32 cellular contexts compared by ENCODE assay signal in the genomic region with DNA sequence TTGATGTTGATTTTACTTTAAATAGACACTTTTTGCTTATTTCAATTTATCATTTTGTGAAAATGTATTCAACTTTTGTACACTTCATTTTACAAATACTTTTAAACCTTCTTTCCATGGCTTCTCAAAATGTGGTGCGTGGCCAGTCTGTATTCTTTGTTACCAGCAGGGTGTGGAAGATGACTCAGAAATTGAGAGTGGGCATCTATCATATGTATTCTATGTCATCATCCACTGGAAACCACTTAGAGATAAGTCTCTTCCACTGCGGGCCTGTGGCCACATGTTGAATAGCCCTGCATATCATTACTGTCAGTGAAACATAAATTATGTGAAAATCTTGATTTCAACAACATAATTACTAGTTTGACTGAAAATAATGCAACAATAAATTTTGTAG. TPM values are rescaled to one million over a fixed set of nuclear protein-coding genes. Genes with fewer than 3 reads are reported as not detected.
DNase-seq lines count a peak whose midpoint lies in the region; ATAC-seq and TF ChIP-seq lines count a peak whose summit lies in the region.
"Had no signal": no experiment of that assay in that cellular context is flagged by ENCODE, and none has a peak within 500 bp of the region (broad histone marks: within the 10 kb centered on the region; RNA-seq: fewer than 3 reads in every experiment).

No MANE protein-coding gene starts in this region.

- no peak overlapping the region for H3K9ac ChIP-seq in GM23248

- no peak overlapping the region for H3K4me2 ChIP-seq in GM23248 (ENCODE audit: unreplicated experiment)

- H3K36me3 ChIP-seq in ascending aorta (no peaks in the 10 kb centered on the region), GM23248 (ENCODE audit: low read depth) (no peaks in the 10 kb centered on the region)
- H3K36me3 ChIP-seq: BE2C had no signal

- DNase-seq in NCI-H1417 (lab: John Stamatoyannopoulos, UW) (peak in 2 of 3 experiments; percentile 40 to 94), NCI-H1417 treated with DMSO at 0.1 percent for 48 hours (lab: John Stamatoyannopoulos, UW) (no peak), NCI-H187 (lab: John Stamatoyannopoulos, UW) (peak; percentile 71 to 89), SW480 (ENCODE audit: low spot score) (peak; percentile 60), ascending aorta (ENCODE audit: low spot score in 2 of 2) (no peak), NOMO-1 treated with DMSO at 0.1 percent for 48 hours (lab: John Stamatoyannopoulos, UW; ENCODE audit: unreplicated experiment) (no peak), GM23248 (no peak)
- DNase-seq: ACHN; BE2C; CD8-positive, alpha-beta memory T cell; DMS 273 treated with DMSO at 0.1 percent for 48 hours; DMS79; EL; GDM1; HCEC 1CT; Karpas-422; NCI-H1092 treated with DMSO at 0.1 percent for 48 hours; NCI-H146; NCI-H2029 treated with DMSO at 0.1 percent for 48 hours; NCI-H2171 treated with DMSO at 0.1 percent for 48 hours; NCI-H524 treated with DMSO at 0.1 percent for 48 hours; NCI-H774; SIG-M5 had no signal

- H3K27ac ChIP-seq in ascending aorta (no peak overlapping the region), GM23248 (no peak overlapping the region)
- H3K27ac ChIP-seq: 22Rv1, SK-N-MC had no signal

- H3K4me3 ChIP-seq in ascending aorta (no peak overlapping the region), GM23248 (no peak overlapping the region)
- H3K4me3 ChIP-seq: GM12878, SK-N-MC had no signal

- in situ Hi-C loops in GM23248 (cut with MboI): no loop called here

- H4K20me1 ChIP-seq in GM23248 (ENCODE audit: insufficient read depth): no peaks in the 10 kb centered on the region

- no peak overlapping the region for H2AFZ ChIP-seq in GM23248

- no peaks in the 10 kb centered on the region for H3F3A ChIP-seq in GM23248 (ENCODE audit: insufficient read depth)

- no peaks in the 10 kb centered on the region for H3K79me2 ChIP-seq in GM23248 (ENCODE audit: insufficient read depth)

- H3K27me3 ChIP-seq in ascending aorta: no peaks in the 10 kb centered on the region
- no peaks in the 10 kb centered on the region for H3K27me3 ChIP-seq in GM23248 (replicated peaks; ENCODE audit: insufficient read depth)
- H3K27me3 ChIP-seq: BE2C had no signal

- intact Hi-C loops in ascending aorta (cut with DNase I): no loop called here

- no peaks in the 10 kb centered on the region for H3K4me1 ChIP-seq in ascending aorta
- no peaks in the 10 kb centered on the region for H3K4me1 ChIP-seq in GM23248 (ENCODE audit: insufficient read depth)
- H3K4me1 ChIP-seq: BE2C had no signal

- no peaks in the 10 kb centered on the region for H3K9me2 ChIP-seq in GM23248 (ENCODE audit: insufficient read depth)

- TF ChIP-seq CTCF in ascending aorta (IDR thresholded peaks at IDR 0.05): no peak

- H3K9me3 ChIP-seq in ascending aorta: peaks cover 4 to 5% of the 10 kb centered on the region in 2 donors
- H3K9me3 ChIP-seq in GM23248 (ENCODE audit: low read depth): no peaks in the 10 kb centered on the region

- peak; percentile 50 for ATAC-seq in esophagus mucosa
- ATAC-seq: GM12878, HepG2, Panc1 had no signal

- 14 to 17% methylated on average over 2 of the region's 2 CpGs for WGBS in GM23248 (ENCODE audit: low coverage in 1 of 2, low lambda C conversion rate in 2 of 2, missing lambda C conversion rate in 2 of 2), 2 experiments

RNA-seq across cellular contexts. Expression of a gene that starts 52.6 kb away (rescaled TPM):
- total RNA-seq in esophagus mucosa (not detected), ascending aorta (not detected)
- total RNA-seq in GM23248 (2014; rRNA removed; shearing (Covaris generic)): not detected in 2 replicates
- not detected in 2 replicates for polyA plus RNA-seq in GM23248 (2016; fragmentation: Nextera tagmentation; extraction: Ambion mirVana)
- total RNA-seq: CD8-positive, alpha-beta memory T cell; GM12878; H1; HepG2; HT-29 had no signal
- polyA plus RNA-seq: CD14-positive monocyte; CD8-positive, alpha-beta memory T cell; GM12878; H1; HepG2 had no signal

Comparison
In these comparisons a context has a peak if more than half of its experiments do, and no peak if none do; other contexts are left out.
1. DNase-seq: peak in NCI-H1417 (2 of 3), NCI-H187 (2 of 2) and SW480 (single experiment); none in NCI-H1417 treated with DMSO at 0.1 percent for 48 hours (single experiment), ascending aorta (0 of 2), NOMO-1 treated with DMSO at 0.1 percent for 48 hours (single experiment) and GM23248 (single experiment).